1 cellular context compared by ENCODE assay signal in genomic region chr9:137455361-137455991, GRCh38.
TF ChIP-seq lines count a peak whose summit lies in the region.

No MANE protein-coding gene starts in this region.

TF ChIP-seq in HEK293, 187 proteins besides CTCF, POLR2A, EP300 and RAD21 (continued from another document):
- TF ChIP-seq ZNF398 (tag by site-specific recombination; IDR thresholded peaks at IDR 0.05) (no peak), ZNF138 (tag by site-specific recombination; IDR thresholded peaks at IDR 0.05; ENCODE audit: borderline replicate concordance) (no peak), ZNF624 (tag by site-specific recombination; IDR thresholded peaks at IDR 0.05) (no peak), ZXDB (tag by site-specific recombination; IDR thresholded peaks at IDR 0.05) (no peak), ZSCAN4 (tag by site-specific recombination; IDR thresholded peaks at IDR 0.05) (no peak), GLIS2 (tag by site-specific recombination; IDR thresholded peaks at IDR 0.05) (0 out of 2 replicates have a peak, but pooled peaks have one; percentile 22), ZNF596 (tag by site-specific recombination; IDR thresholded peaks at IDR 0.05) (no peak), SCRT1 (tag by site-specific recombination; IDR thresholded peaks at IDR 0.05; ENCODE audit: borderline replicate concordance) (no peak)
